12 cellular contexts compared by ENCODE assay signal in the genomic region with DNA sequence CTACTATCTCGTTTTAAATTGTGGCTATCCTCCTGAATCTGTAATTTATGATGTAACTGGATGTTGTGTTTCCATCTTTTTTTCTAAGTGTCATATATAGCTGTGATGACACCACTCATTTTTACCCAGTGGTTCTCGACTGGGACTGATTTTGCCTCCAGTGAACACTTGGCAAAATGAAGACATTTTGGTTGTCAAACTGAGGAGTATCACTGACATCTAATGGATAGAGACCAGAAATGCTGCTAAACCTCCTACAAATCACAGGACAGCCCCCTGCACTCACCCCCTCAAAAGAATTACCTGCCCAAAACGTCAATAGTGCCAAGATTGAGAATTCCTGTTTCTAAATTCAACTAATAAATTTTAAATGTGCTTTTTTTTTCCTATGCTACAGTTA. TPM values are rescaled to one million over a fixed set of nuclear protein-coding genes. Genes with fewer than 3 reads are reported as not detected.
DNase-seq lines count a peak whose midpoint lies in the region; ATAC-seq and TF ChIP-seq lines count a peak whose summit lies in the region.
"Had no signal": no experiment of that assay in that cellular context is flagged by ENCODE, and none has a peak within 500 bp of the region (broad histone marks: within the 10 kb centered on the region; RNA-seq: fewer than 3 reads in every experiment).

No MANE protein-coding gene starts in this region.

- no peaks in the 10 kb centered on the region for H3K9me3 ChIP-seq in right cardiac atrium (ENCODE audit: control insufficient read depth, low read length)

- no peaks in the 10 kb centered on the region for H3K27me3 ChIP-seq in right cardiac atrium (ENCODE audit: control insufficient read depth, insufficient read depth)

- peaks cover 8% of the 10 kb centered on the region for H3K36me3 Mint-ChIP-seq in activated naive CD4-positive, alpha-beta T cell treated with anti-CD3 and anti-CD28 coated beads for 36 hours (ENCODE audit: low read depth)
- H3K36me3 Mint-ChIP-seq in stimulated activated effector memory CD8-positive, alpha-beta T cell treated with anti-CD3 and anti-CD28 coated beads, Interleukin-12 subunit alpha, Interleukin-12 subunit beta, amount 100 ng/mL, for 72 hours: peaks cover 56% of the 10 kb centered on the region

- peak overlapping the region; percentile 33 for H3K4me3 Mint-ChIP-seq in activated naive CD4-positive, alpha-beta T cell treated with anti-CD3 and anti-CD28 coated beads for 36 hours
- H3K4me3 Mint-ChIP-seq in stimulated activated effector memory CD8-positive, alpha-beta T cell treated with anti-CD3 and anti-CD28 coated beads, Interleukin-12 subunit alpha, Interleukin-12 subunit beta, amount 100 ng/mL, for 72 hours: peak overlapping the region; percentile 91

- intact Hi-C loops in activated naive CD4-positive, alpha-beta T cell treated with anti-CD3 and anti-CD28 coated beads for 36 hours (cut with micrococcal nuclease): no loop called here
- intact Hi-C loops in right cardiac atrium (cut with DNase I): loop anchor here in 1 of 4 donors (10.0 kb wide), 1 partner anchor 130 kb away; a partner anchor contains a TSS

- H3K4me3 ChIP-seq in choroid plexus epithelial cell (ENCODE audit: low read depth, low read length) (no peak overlapping the region), right cardiac atrium (ENCODE audit: low read length) (no peak overlapping the region)
- H3K4me3 ChIP-seq: GM23338 had no signal

- H3K9me3 Mint-ChIP-seq in activated naive CD4-positive, alpha-beta T cell treated with anti-CD3 and anti-CD28 coated beads for 36 hours: no peaks in the 10 kb centered on the region
- no peaks in the 10 kb centered on the region for H3K9me3 Mint-ChIP-seq in stimulated activated effector memory CD8-positive, alpha-beta T cell treated with anti-CD3 and anti-CD28 coated beads, Interleukin-12 subunit alpha, Interleukin-12 subunit beta, amount 100 ng/mL, for 72 hours
- H3K9me3 Mint-ChIP-seq: GM23338 had no signal

- peaks cover 29% of the 10 kb centered on the region for H3K4me1 Mint-ChIP-seq in activated naive CD4-positive, alpha-beta T cell treated with anti-CD3 and anti-CD28 coated beads for 36 hours (ENCODE audit: low read depth)
- peaks cover 16% of the 10 kb centered on the region for H3K4me1 Mint-ChIP-seq in stimulated activated effector memory CD8-positive, alpha-beta T cell treated with anti-CD3 and anti-CD28 coated beads, Interleukin-12 subunit alpha, Interleukin-12 subunit beta, amount 100 ng/mL, for 72 hours

- H3K27me3 Mint-ChIP-seq in activated naive CD4-positive, alpha-beta T cell treated with anti-CD3 and anti-CD28 coated beads for 36 hours (ENCODE audit: low read depth): no peaks in the 10 kb centered on the region

- ATAC-seq in stimulated activated effector memory CD8-positive, alpha-beta T cell treated with anti-CD3 and anti-CD28 coated beads, Interleukin-12 subunit alpha, Interleukin-12 subunit beta, amount 100 ng/mL, for 72 hours: no peak
- no peak for ATAC-seq in GM19455 (IDR thresholded peaks at IDR 0.05; ENCODE audit: unreplicated experiment)
- ATAC-seq in HG03442 (IDR thresholded peaks at IDR 0.05; ENCODE audit: unreplicated experiment): no peak
- ATAC-seq in right cardiac atrium: no peak
- ATAC-seq: GM23338, left ventricle myocardium superior had no signal

- CTCF ChIA-PET in activated naive CD4-positive, alpha-beta T cell treated with anti-CD3 and anti-CD28 coated beads for 36 hours (lab: Charles Lee): interaction anchor here (0.7 kb wide), 2 partner anchors 41 to 322 kb away, joined by 3 to 4 read pairs; no protein-coding TSS in a partner anchor

- DNase-seq in activated naive CD4-positive, alpha-beta T cell treated with anti-CD3 and anti-CD28 coated beads for 36 hours: no peak
- no peak for DNase-seq in activated naive CD4-positive, alpha-beta T cell (lab: John Stamatoyannopoulos, UW)
- DNase-seq in OCI-M1 (lab: John Stamatoyannopoulos, UW) (peak; percentile 19), choroid plexus epithelial cell (ENCODE audit: low read depth) (peak; percentile 32), right cardiac atrium (no peak)
- no peak for DNase-seq in stimulated activated effector memory CD8-positive, alpha-beta T cell treated with anti-CD3 and anti-CD28 coated beads, Interleukin-12 subunit alpha, Interleukin-12 subunit beta, amount 100 ng/mL, for 72 hours (ENCODE audit: low spot score in 2 of 2)
- DNase-seq: left ventricle myocardium superior, NCI-H1105 treated with DMSO at 0.1 percent for 48 hours, WERI-Rb-1 had no signal

- H3K27ac ChIP-seq in right cardiac atrium (ENCODE audit: low read length): no peak overlapping the region
- H3K27ac ChIP-seq: WERI-Rb-1 had no signal

- no peak overlapping the region for H3K27ac Mint-ChIP-seq in activated naive CD4-positive, alpha-beta T cell treated with anti-CD3 and anti-CD28 coated beads for 36 hours
- H3K27ac Mint-ChIP-seq in stimulated activated effector memory CD8-positive, alpha-beta T cell treated with anti-CD3 and anti-CD28 coated beads, Interleukin-12 subunit alpha, Interleukin-12 subunit beta, amount 100 ng/mL, for 72 hours: no peak overlapping the region
- H3K27ac Mint-ChIP-seq: GM23338 had no signal

- WGBS in right cardiac atrium: 61% methylated on average over 3 of the region's 3 CpGs

- H3K4me1 ChIP-seq in right cardiac atrium (ENCODE audit: control insufficient read depth, insufficient read depth, low read length): peaks cover 2% of the 10 kb centered on the region

- TF ChIP-seq CTCF in choroid plexus epithelial cell (conservative IDR thresholded peaks at IDR 0.05; ENCODE audit: low read depth, low read length): peak; percentile 18

RNA-seq across cellular contexts. Expression of a gene that starts 1.9 kb away (rescaled TPM):
- total RNA-seq in activated naive CD4-positive, alpha-beta T cell treated with anti-CD3 and anti-CD28 coated beads for 36 hours: 10 to 100 TPM; 12.9 to 16.6 TPM
- total RNA-seq in right cardiac atrium: 1 to 10 TPM; 5.7 to 8.4 (median 7.5) TPM
- polyA plus RNA-seq in right cardiac atrium: 4.8 TPM

RNA-seq across cellular contexts. Expression of a gene that starts 2.1 kb away (rescaled TPM):
- total RNA-seq in activated naive CD4-positive, alpha-beta T cell treated with anti-CD3 and anti-CD28 coated beads for 36 hours: 1 to 10 TPM; 8.2 TPM
- total RNA-seq in right cardiac atrium: 1 to 10 TPM; 1.6 to 2.4 (median 2.3) TPM
- polyA plus RNA-seq in right cardiac atrium: 1.4 TPM

RNA-seq across cellular contexts. Expression of a gene that starts 43.2 kb away (rescaled TPM):
- total RNA-seq in activated naive CD4-positive, alpha-beta T cell treated with anti-CD3 and anti-CD28 coated beads for 36 hours: under 1 TPM; 0.22 to 0.36 TPM
- total RNA-seq in right cardiac atrium: 100 to 1,000 TPM in 2 of 4 donors, 10 to 100 TPM in 2; 54.6 to 155 (median 106) TPM
- 142 TPM for polyA plus RNA-seq in right cardiac atrium

Comparison
In these comparisons a context has a peak if more than half of its experiments do, and no peak if none do; other contexts are left out.
1. DNase-seq: peak in OCI-M1 (single experiment) and choroid plexus epithelial cell (single experiment); none in activated naive CD4-positive, alpha-beta T cell treated with anti-CD3 and anti-CD28 coated beads for 36 hours (single experiment), activated naive CD4-positive, alpha-beta T cell (0 of 4), stimulated activated effector memory CD8-positive, alpha-beta T cell treated with anti-CD3 and anti-CD28 coated beads, Interleukin-12 subunit alpha, Interleukin-12 subunit beta, amount 100 ng/mL, for 72 hours (0 of 2) and right cardiac atrium (0 of 3).
2. RNA of a gene that starts 43.2 kb away (total RNA-seq): 54.6 to 155 TPM in right cardiac atrium; 0.22 to 0.36 TPM in activated naive CD4-positive, alpha-beta T cell treated with anti-CD3 and anti-CD28 coated beads for 36 hours; every median in the first group is over 10 times any median in the second.